Comparison of ENCODE assay signal across 13 cellular contexts in the genomic region with DNA sequence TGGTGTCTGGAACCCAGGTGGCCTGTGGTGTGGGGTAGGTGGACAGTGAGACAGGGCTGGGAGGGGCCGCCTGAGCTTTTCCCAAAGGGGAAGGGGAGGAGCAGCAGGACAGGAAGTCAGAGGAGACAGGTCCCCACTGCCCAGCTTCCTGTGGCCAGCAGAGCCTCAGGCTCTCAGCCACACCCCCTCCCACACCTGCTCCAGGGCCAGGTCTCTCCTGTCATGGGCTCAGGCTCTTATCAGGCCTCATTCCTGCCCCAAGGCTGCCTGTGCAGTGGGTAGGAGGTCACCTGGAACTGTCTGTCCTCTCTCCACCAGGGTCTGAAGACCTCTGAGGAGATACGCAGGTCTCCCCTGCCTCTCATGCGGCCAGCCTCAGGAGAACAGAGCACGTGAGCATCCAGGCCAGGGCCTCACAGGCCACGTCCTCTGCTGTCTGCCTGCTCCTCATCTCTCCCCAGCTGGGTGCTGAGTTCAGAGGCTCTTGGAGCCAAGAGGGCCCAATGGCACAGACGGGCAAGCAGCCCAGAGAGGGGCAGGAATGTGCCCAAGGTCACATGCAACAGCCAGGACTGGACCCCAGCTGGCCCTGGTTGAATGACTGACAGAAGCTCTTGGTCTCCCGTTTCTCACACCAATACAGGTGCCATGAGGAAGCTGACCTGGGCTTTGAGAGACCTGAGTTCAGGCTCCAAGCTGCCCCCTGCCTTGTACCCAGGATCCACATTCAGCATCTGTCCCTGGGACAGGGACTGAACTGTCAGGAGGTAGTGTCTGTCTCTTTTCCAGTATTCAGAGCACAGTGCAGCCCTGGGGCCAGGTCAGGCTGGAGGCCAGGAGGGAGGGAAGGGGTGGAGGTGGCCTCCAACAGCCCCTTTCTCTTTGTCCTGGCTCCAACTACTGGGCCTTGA. TPM values are rescaled to one million over a fixed set of nuclear protein-coding genes. Genes with fewer than 3 reads are reported as not detected.
A peak's percentile ranks its signal among the peaks of the same experiment; 100 is the strongest.
DNase-seq lines count a peak whose midpoint lies in the region; ATAC-seq, FAIRE-seq and TF ChIP-seq lines count a peak whose summit lies in the region.
"Had no signal": no experiment of that assay in that cellular context is flagged by ENCODE, and none has a peak within 500 bp of the region (broad histone marks: within the 10 kb centered on the region; RNA-seq: fewer than 3 reads in every experiment).

No MANE protein-coding gene starts in this region.

- peak overlapping the region in 1 of 2 donors; percentile 90 for H3K9ac ChIP-seq in colonic mucosa (ENCODE audit: low read depth in 2 of 2, low read length in 2 of 2)
- peak overlapping the region; percentile 35 for H3K9ac ChIP-seq in HepG2 (ENCODE audit: insufficient read depth, low read depth, low read length)

- peaks cover 7% of the 10 kb centered on the region; the same call in 1 of the 2 replicates for H4K20me1 ChIP-seq in HepG2 (ENCODE audit: insufficient read depth, low read length)

- peak overlapping the region; percentile 48 for H3K27ac Mint-ChIP-seq in stimulated activated naive B cell treated with anti-CD40 and anti-IgM and Interleukin-4, amounts not matched to agents 10 μg/mL and 1 μg/mL and 100 μg/mL, for 72 hours

- no peaks in the 10 kb centered on the region for H3K9me3 Mint-ChIP-seq in stimulated activated naive B cell treated with anti-CD40 and anti-IgM and Interleukin-4, amounts not matched to agents 10 μg/mL and 1 μg/mL and 100 μg/mL, for 72 hours

- intact Hi-C loops in colonic mucosa (cut with DNase I): no loop called here
- intact Hi-C loops in HepG2 (cut with micrococcal nuclease; ENCODE audit: unreplicated experiment): no loop called here
- intact Hi-C loops in ascending aorta (cut with DNase I): loop anchor here (5.0 kb wide), 1 partner anchor 50 kb away; no protein-coding TSS in a partner anchor

- DNase-seq in NCI-H2196 (lab: John Stamatoyannopoulos, UW; ENCODE audit: unreplicated experiment) (peak; percentile 25), colonic mucosa (peak; percentile 49), HepG2 (ENCODE audit: low spot score) (no peak), ascending aorta (ENCODE audit: low spot score in 2 of 2) (no peak), D721Med (ENCODE audit: insufficient read length, low spot score) (no peak)
- DNase-seq in stimulated activated naive B cell treated with anti-CD40 and anti-IgM and Interleukin-4, amounts not matched to agents 10 μg/mL and 1 μg/mL and 100 μg/mL, for 72 hours: no peak
- DNase-seq: Calu3, MG63, NCI-H526 treated with DMSO at 0.1 percent for 48 hours, ovary, thyroid gland had no signal

- H3K27ac ChIP-seq in colonic mucosa: peak overlapping the region; percentile 46
- H3K27ac ChIP-seq in HepG2 (ENCODE audit: extremely low read length, insufficient read depth, low read length): peak overlapping the region; percentile 70
- H3K27ac ChIP-seq in ascending aorta: no peak overlapping the region
- H3K27ac ChIP-seq: thyroid gland had no signal

- TF ChIP-seq CTCF in colonic mucosa (IDR thresholded peaks at IDR 0.05) (no peak), HepG2 (CRISPR knock-in tag; IDR thresholded peaks at IDR 0.05) (no peak), ascending aorta (IDR thresholded peaks at IDR 0.05) (no peak), D721Med (IDR thresholded peaks at IDR 0.05; ENCODE audit: insufficient read depth, missing control alignments) (no peak)

- H3K4me1 ChIP-seq in colonic mucosa: peaks cover 32% of the 10 kb centered on the region
- peaks cover 86% of the 10 kb centered on the region for H3K4me1 ChIP-seq in HepG2 (ENCODE audit: insufficient read depth, low read length)
- H3K4me1 ChIP-seq in ascending aorta: peaks cover 8 to 25% of the 10 kb centered on the region in 2 donors

- peaks cover 0 to 6% of the 10 kb centered on the region in 2 donors for H3K27me3 Mint-ChIP-seq in stimulated activated naive B cell treated with anti-CD40 and anti-IgM and Interleukin-4, amounts not matched to agents 10 μg/mL and 1 μg/mL and 100 μg/mL, for 72 hours

- no peak for TF ChIP-seq EP300 in HepG2 (IDR thresholded peaks at IDR 0.05; ENCODE audit: low read depth in 2 of 2, low read length in 2 of 2)
- no peak for TF ChIP-seq EP300 in HepG2 (CRISPR knock-in tag; IDR thresholded peaks at IDR 0.05; ENCODE audit: borderline replicate concordance)

- 60% methylated on average over 2 of the region's 7 CpGs for WGBS in HepG2 (ENCODE audit: low lambda C conversion rate)

- CTCF ChIA-PET in HepG2 (lab: Yijun Ruan, JAX; ENCODE audit: low intra/inter-chr PET ratio, low total read pairs): no interaction called here

- H3K9me3 ChIP-seq in colonic mucosa (no peaks in the 10 kb centered on the region), HepG2 (ENCODE audit: low read length) (no peaks in the 10 kb centered on the region), ascending aorta (no peaks in the 10 kb centered on the region)
- H3K9me3 ChIP-seq: MG63, ovary, thyroid gland had no signal

- POLR2A ChIA-PET in HepG2 (lab: Yijun Ruan, JAX): interaction anchor here (0.9 to 10.0 kb wide), 7 partner anchors 10 to 27 kb away, joined by 3 to 103 read pairs (median 30); a partner anchor contains a TSS

- in situ Hi-C loops in HepG2 (cut with HindIII; ENCODE audit: extremely low pct_ligation_motif_present, low pct_unique_long_range_greater_than_20kb): no loop called here

- FAIRE-seq in HepG2 (lab: Jason Lieb, UNC) (no peak), D721Med (lab: Jason Lieb, UNC) (no peak)
- FAIRE-seq: astrocyte had no signal

- TF ChIP-seq RAD21 in HepG2 (CRISPR knock-in tag; IDR thresholded peaks at IDR 0.05): no peak

- peaks cover 18 to 37% of the 10 kb centered on the region in 2 donors for H3K4me1 Mint-ChIP-seq in stimulated activated naive B cell treated with anti-CD40 and anti-IgM and Interleukin-4, amounts not matched to agents 10 μg/mL and 1 μg/mL and 100 μg/mL, for 72 hours

- BruUV-seq in HepG2 (replicated peaks; lab: Mats Ljungman, UMichigan): no TSS peak

- peaks cover 2 to 8% of the 10 kb centered on the region in 2 donors for H3K36me3 Mint-ChIP-seq in stimulated activated naive B cell treated with anti-CD40 and anti-IgM and Interleukin-4, amounts not matched to agents 10 μg/mL and 1 μg/mL and 100 μg/mL, for 72 hours

- H3K36me3 ChIP-seq in colonic mucosa (no peaks in the 10 kb centered on the region), HepG2 (replicated peaks in 1 of 2; ENCODE audit: control insufficient read depth in 1 of 2, insufficient read depth in 2 of 2, low read length in 2 of 2) (peaks cover 0 to 16% of the 10 kb centered on the region in 2 experiments; a peak in 3 of 5 replicates), ascending aorta (no peaks in the 10 kb centered on the region)
- H3K36me3 ChIP-seq: MG63, ovary, thyroid gland had no signal

- ATAC-seq in HepG2 (peak; percentile 11), HG03439 (IDR thresholded peaks at IDR 0.05; ENCODE audit: unreplicated experiment) (no peak)
- no peak for ATAC-seq in stimulated activated naive B cell treated with anti-CD40 and anti-IgM and Interleukin-4, amounts not matched to agents 10 μg/mL and 1 μg/mL and 100 μg/mL, for 72 hours (replicated peaks)

- peaks cover 63% of the 10 kb centered on the region for H3K79me2 ChIP-seq in HepG2 (ENCODE audit: insufficient read depth, low read length)

- H3K4me2 ChIP-seq in HepG2 (ENCODE audit: low read depth, low read length): peak overlapping the region; percentile 90

- no peak for TF ChIP-seq POLR2A in HepG2 (IDR thresholded peaks at IDR 0.05; ENCODE audit: insufficient read depth in 1 of 2, low read depth in 2 of 2, low read length in 2 of 2)

- H3K27me3 ChIP-seq in colonic mucosa (no peaks in the 10 kb centered on the region), HepG2 (ENCODE audit: control insufficient read depth in 1 of 2, insufficient read depth in 2 of 2, low read length in 2 of 2) (no peaks in the 10 kb centered on the region; a peak in 1 of 5 replicates), ascending aorta (no peaks in the 10 kb centered on the region)
- H3K27me3 ChIP-seq: MG63, ovary, thyroid gland had no signal

- H3K4me3 Mint-ChIP-seq in stimulated activated naive B cell treated with anti-CD40 and anti-IgM and Interleukin-4, amounts not matched to agents 10 μg/mL and 1 μg/mL and 100 μg/mL, for 72 hours: no peak overlapping the region

- H2AFZ ChIP-seq in HepG2 (ENCODE audit: low read length): no peak overlapping the region

- H3K4me3 ChIP-seq in colonic mucosa: no peak overlapping the region
- peak overlapping the region in 2 of 3 experiments; percentile 12 to 81; a peak in 2 of 6 replicates for H3K4me3 ChIP-seq in HepG2 (replicated peaks in 1 of 3; ENCODE audit: insufficient read depth in 1 of 3, low read depth in 2 of 3, low read length in 3 of 3)
- H3K4me3 ChIP-seq in ascending aorta: no peak overlapping the region
- H3K4me3 ChIP-seq: MG63, ovary, thyroid gland had no signal

RNA-seq across cellular contexts. Expression of a gene that starts 16.7 kb away (rescaled TPM):
- total RNA-seq in colonic mucosa: 100 to 1,000 TPM; 519 to 905 TPM
- 248 and 341 TPM in 2 replicates for total RNA-seq in HepG2 (2016; rRNA removed; fragmentation: Illumina TruSeq; extraction: Trizol)
- total RNA-seq in HepG2 (2016; cell fraction: cytosol; rRNA removed; fragmentation: Illumina TruSeq; extraction: Trizol; ENCODE audit: low read depth): 1,658 and 1,675 TPM in 2 replicates
- 231 and 367 TPM in 2 replicates for total RNA-seq in HepG2 (2016; cell fraction: insoluble cytoplasmic fraction; rRNA removed; fragmentation: Illumina TruSeq; extraction: Trizol)
- 1,130 and 1,245 TPM in 2 replicates for total RNA-seq in HepG2 (2016; cell fraction: membrane; rRNA removed; fragmentation: Illumina TruSeq; extraction: Trizol)
- 138 and 147 TPM in 2 replicates for total RNA-seq in HepG2 (2016; cell fraction: nucleus; rRNA removed; fragmentation: Illumina TruSeq; extraction: Trizol)
- 260 and 311 TPM in 2 replicates for polyA plus RNA-seq in HepG2 (2011; rRNA removed)
- 248 and 317 TPM in 2 replicates for polyA plus RNA-seq in HepG2 (2011; cell fraction: cytosol; rRNA removed)
- 146 and 149 TPM in 2 replicates for polyA plus RNA-seq in HepG2 (2011; cell fraction: nucleus; rRNA removed)
- 146 and 179 TPM in 2 replicates for polyA plus RNA-seq in HepG2 (2012)
- polyA plus RNA-seq in HepG2 (2016; cell fraction: cytosol; fragmentation: Illumina TruSeq; extraction: Trizol; ENCODE audit: low read depth): 2,121 and 2,355 TPM in 2 replicates
- polyA plus RNA-seq in HepG2 (2016; cell fraction: insoluble cytoplasmic fraction; fragmentation: Illumina TruSeq; extraction: Trizol; ENCODE audit: low read depth): 324 and 400 TPM in 2 replicates
- 1,491 and 1,549 TPM in 2 replicates for polyA plus RNA-seq in HepG2 (2016; cell fraction: membrane; fragmentation: Illumina TruSeq; extraction: Trizol; ENCODE audit: low read depth)
- polyA plus RNA-seq in HepG2 (2016; cell fraction: nucleus; fragmentation: Illumina TruSeq; extraction: Trizol; ENCODE audit: insufficient read depth, low read depth): 357 and 378 TPM in 2 replicates
- polyA minus RNA-seq in HepG2 (2011; rRNA and poly(A)+ RNA removed; ENCODE audit: low replicate concordance): 15.4 and 222 TPM in 2 replicates
- polyA minus RNA-seq in HepG2 (2011; cell fraction: cytosol; rRNA and poly(A)+ RNA removed): 77.0 and 88.8 TPM in 2 replicates
- polyA minus RNA-seq in HepG2 (2011; cell fraction: nucleus; rRNA and poly(A)+ RNA removed): 41.4 and 44.8 TPM in 2 replicates
- total RNA-seq in ascending aorta: 20.9 TPM

RNA-seq across cellular contexts. Expression of a gene that starts 24.9 kb away (rescaled TPM):
- total RNA-seq in colonic mucosa (10 to 100 TPM; 70.4 to 89.8 TPM), HepG2 (2016; rRNA removed; fragmentation: Illumina TruSeq; extraction: Trizol) (55.2 and 55.5 TPM in 2 replicates), ascending aorta (238 TPM)
- 21.9 TPM in 2 replicates for total RNA-seq in HepG2 (2016; cell fraction: cytosol; rRNA removed; fragmentation: Illumina TruSeq; extraction: Trizol; ENCODE audit: low read depth)
- 49.1 and 52.3 TPM in 2 replicates for total RNA-seq in HepG2 (2016; cell fraction: insoluble cytoplasmic fraction; rRNA removed; fragmentation: Illumina TruSeq; extraction: Trizol)
- total RNA-seq in HepG2 (2016; cell fraction: membrane; rRNA removed; fragmentation: Illumina TruSeq; extraction: Trizol): 15.6 and 18.1 TPM in 2 replicates
- 76.5 and 77.3 TPM in 2 replicates for total RNA-seq in HepG2 (2016; cell fraction: nucleus; rRNA removed; fragmentation: Illumina TruSeq; extraction: Trizol)
- polyA plus RNA-seq in HepG2 (2011; rRNA removed): 43.2 and 64.0 TPM in 2 replicates
- 27.5 and 37.2 TPM in 2 replicates for polyA plus RNA-seq in HepG2 (2011; cell fraction: cytosol; rRNA removed)
- polyA plus RNA-seq in HepG2 (2011; cell fraction: nucleus; rRNA removed): 341 and 362 TPM in 2 replicates
- polyA plus RNA-seq in HepG2 (2012): 33.2 and 39.7 TPM in 2 replicates
- 2.2 and 3.2 TPM in 2 replicates for polyA plus RNA-seq in HepG2 (2016; cell fraction: cytosol; fragmentation: Illumina TruSeq; extraction: Trizol; ENCODE audit: low read depth)
- polyA plus RNA-seq in HepG2 (2016; cell fraction: insoluble cytoplasmic fraction; fragmentation: Illumina TruSeq; extraction: Trizol; ENCODE audit: low read depth): 40.0 and 49.8 TPM in 2 replicates
- 5.5 and 6.6 TPM in 2 replicates for polyA plus RNA-seq in HepG2 (2016; cell fraction: membrane; fragmentation: Illumina TruSeq; extraction: Trizol; ENCODE audit: low read depth)
- 163 and 180 TPM in 2 replicates for polyA plus RNA-seq in HepG2 (2016; cell fraction: nucleus; fragmentation: Illumina TruSeq; extraction: Trizol; ENCODE audit: insufficient read depth, low read depth)
- 42.6 and 95.7 TPM in 2 replicates for polyA minus RNA-seq in HepG2 (2011; rRNA and poly(A)+ RNA removed; ENCODE audit: low replicate concordance)
- 32.2 and 38.2 TPM in 2 replicates for polyA minus RNA-seq in HepG2 (2011; cell fraction: cytosol; rRNA and poly(A)+ RNA removed)
- 73.1 and 90.3 TPM in 2 replicates for polyA minus RNA-seq in HepG2 (2011; cell fraction: nucleus; rRNA and poly(A)+ RNA removed)

RNA-seq across cellular contexts. Expression of a gene that starts 37.1 kb away (rescaled TPM):
- total RNA-seq in colonic mucosa (10 to 100 TPM; 43.5 to 51.3 TPM), HepG2 (2016; rRNA removed; fragmentation: Illumina TruSeq; extraction: Trizol) (0.79 and 6.2 TPM in 2 replicates), ascending aorta (21.2 TPM)
- 0.71 and 1.1 TPM in 2 replicates for total RNA-seq in HepG2 (2016; cell fraction: cytosol; rRNA removed; fragmentation: Illumina TruSeq; extraction: Trizol; ENCODE audit: low read depth)
- 0.88 and 6.5 TPM in 2 replicates for total RNA-seq in HepG2 (2016; cell fraction: insoluble cytoplasmic fraction; rRNA removed; fragmentation: Illumina TruSeq; extraction: Trizol)
- 0.93 and 2.4 TPM in 2 replicates for total RNA-seq in HepG2 (2016; cell fraction: membrane; rRNA removed; fragmentation: Illumina TruSeq; extraction: Trizol)
- total RNA-seq in HepG2 (2016; cell fraction: nucleus; rRNA removed; fragmentation: Illumina TruSeq; extraction: Trizol): 11.6 and 12.0 TPM in 2 replicates
- 14.8 and 19.3 TPM in 2 replicates for polyA plus RNA-seq in HepG2 (2011; rRNA removed)
- 2.1 and 3.0 TPM in 2 replicates for polyA plus RNA-seq in HepG2 (2011; cell fraction: cytosol; rRNA removed)
- 251 and 263 TPM in 2 replicates for polyA plus RNA-seq in HepG2 (2011; cell fraction: nucleus; rRNA removed)
- 8.2 and 9.1 TPM in 2 replicates for polyA plus RNA-seq in HepG2 (2012)
- polyA plus RNA-seq in HepG2 (2016; cell fraction: cytosol; fragmentation: Illumina TruSeq; extraction: Trizol; ENCODE audit: low read depth): 0.28 and 0.58 TPM in 2 replicates
- polyA plus RNA-seq in HepG2 (2016; cell fraction: insoluble cytoplasmic fraction; fragmentation: Illumina TruSeq; extraction: Trizol; ENCODE audit: low read depth): 0.75 and 1.2 TPM in 2 replicates
- polyA plus RNA-seq in HepG2 (2016; cell fraction: membrane; fragmentation: Illumina TruSeq; extraction: Trizol; ENCODE audit: low read depth): 0.56 and 0.72 TPM in 2 replicates
- polyA plus RNA-seq in HepG2 (2016; cell fraction: nucleus; fragmentation: Illumina TruSeq; extraction: Trizol; ENCODE audit: insufficient read depth, low read depth): 31.9 and 32.0 TPM in 2 replicates
- polyA minus RNA-seq in HepG2 (2011; rRNA and poly(A)+ RNA removed; ENCODE audit: low replicate concordance): 9.4 and 19.0 TPM in 2 replicates
- polyA minus RNA-seq in HepG2 (2011; cell fraction: cytosol; rRNA and poly(A)+ RNA removed): 0.69 and 0.97 TPM in 2 replicates
- polyA minus RNA-seq in HepG2 (2011; cell fraction: nucleus; rRNA and poly(A)+ RNA removed): 25.1 and 27.8 TPM in 2 replicates

Comparison
In these comparisons a context has a peak if more than half of its experiments do, and no peak if none do; other contexts are left out.
1. DNase-seq: peak in NCI-H2196 (single experiment) and colonic mucosa (single experiment); none in HepG2 (single experiment), stimulated activated naive B cell treated with anti-CD40 and anti-IgM and Interleukin-4, amounts not matched to agents 10 μg/mL and 1 μg/mL and 100 μg/mL, for 72 hours (single experiment), ascending aorta (0 of 2) and D721Med (single experiment).
2. H3K27ac ChIP-seq: peak in colonic mucosa (single experiment) and HepG2 (single experiment); none in ascending aorta (0 of 2).
3. H3K4me3 ChIP-seq: peak in HepG2 (2 of 3); none in colonic mucosa (single experiment) and ascending aorta (0 of 2).